18 cellular contexts compared by ENCODE assay signal in the genomic region with DNA sequence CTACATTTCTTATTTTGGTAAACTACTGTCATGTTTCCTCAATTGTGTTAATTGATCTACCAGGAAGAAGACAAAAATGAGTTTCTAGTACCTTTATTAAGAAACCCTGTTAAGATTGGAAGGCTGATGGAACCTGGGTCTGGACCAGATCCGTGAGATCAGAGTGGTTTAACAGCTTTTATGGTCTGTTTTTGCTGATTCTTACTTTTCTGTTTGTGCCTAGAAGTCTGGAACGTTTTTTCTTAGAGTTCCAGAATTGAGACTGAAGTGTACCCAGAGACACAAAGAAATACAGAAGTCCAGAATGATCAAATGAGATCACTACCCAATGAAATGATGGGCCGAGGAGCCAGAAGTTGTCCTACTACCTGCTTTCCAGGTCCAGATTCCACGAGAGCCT. TPM values are rescaled to one million over a fixed set of nuclear protein-coding genes. Genes with fewer than 3 reads are reported as not detected.
DNase-seq lines count a peak whose midpoint lies in the region; ATAC-seq and TF ChIP-seq lines count a peak whose summit lies in the region.
"Had no signal": no experiment of that assay in that cellular context is flagged by ENCODE, and none has a peak within 500 bp of the region (broad histone marks: within the 10 kb centered on the region; RNA-seq: fewer than 3 reads in every experiment).

No MANE protein-coding gene starts in this region.

- no peak overlapping the region for H2AFZ ChIP-seq in parathyroid adenoma
- no peak overlapping the region for H2AFZ ChIP-seq in mesenchymal stem cell (ENCODE audit: low read depth, low read length)

- H3K79me1 ChIP-seq in mesenchymal stem cell (replicated peaks; ENCODE audit: low read length, poor library complexity, severe bottlenecking) = peaks cover 7% of the 10 kb centered on the region

- POLR2A ChIA-PET in CD4-positive, alpha-beta T cell (lab: Charles Lee) = interaction anchor here (1.0 to 12.6 kb wide), 5 partner anchors 8 to 248 kb away, joined by 3 to 618 read pairs (median 7); a partner anchor contains a TSS

- peaks cover 63% of the 10 kb centered on the region for H3K4me1 Mint-ChIP-seq in activated T-cell treated with anti-CD3 and anti-CD28 coated beads, Interleukin-2, amount 50 U/mL, for 72 hours (ENCODE audit: low read depth)
- peaks cover 61% of the 10 kb centered on the region for H3K4me1 Mint-ChIP-seq in CD4-positive, alpha-beta T cell (ENCODE audit: low read depth)
- H3K4me1 Mint-ChIP-seq in activated T-helper 17 cell treated with anti-CD3 and anti-CD28 coated beads, Interleukin-2, amount 50 U/mL, for 72 hours = peaks cover 26% of the 10 kb centered on the region

- 74% methylated on average over 4 of the region's 4 CpGs for WGBS in mesenchymal stem cell

- no peak overlapping the region for H4K91ac ChIP-seq in mesenchymal stem cell (ENCODE audit: low read length)

- H3K9me3 ChIP-seq in CD4-positive, alpha-beta T cell (ENCODE audit: control insufficient read depth, low read length) = no peaks in the 10 kb centered on the region
- H3K9me3 ChIP-seq in parathyroid adenoma (ENCODE audit: control insufficient read depth, low read length) (no peaks in the 10 kb centered on the region), mesenchymal stem cell (ENCODE audit: control insufficient read depth, low read length) (no peaks in the 10 kb centered on the region)
- H3K9me3 ChIP-seq: MG63 had no signal

- peak overlapping the region in 1 of 2 donors; percentile 14 for H3K4me3 Mint-ChIP-seq in activated T-cell treated with anti-CD3 and anti-CD28 coated beads, Interleukin-2, amount 50 U/mL, for 72 hours
- peak overlapping the region; percentile 31 for H3K4me3 Mint-ChIP-seq in CD4-positive, alpha-beta T cell
- peak overlapping the region; percentile 25 for H3K4me3 Mint-ChIP-seq in activated T-helper 17 cell treated with anti-CD3 and anti-CD28 coated beads, Interleukin-2, amount 50 U/mL, for 72 hours
- H3K4me3 Mint-ChIP-seq: CD14-positive monocyte had no signal

- H3K27ac ChIP-seq in CD4-positive, alpha-beta T cell (ENCODE audit: low read depth, low read length) = no peak overlapping the region
- H3K27ac ChIP-seq in parathyroid adenoma (no peak overlapping the region), mesenchymal stem cell (ENCODE audit: low read length, poor library complexity, severe bottlenecking) (no peak overlapping the region)

- no peak overlapping the region for H2BK15ac ChIP-seq in mesenchymal stem cell (ENCODE audit: low read depth, poor library complexity, severe bottlenecking)

- no peaks in the 10 kb centered on the region for H3K9me3 Mint-ChIP-seq in activated T-cell treated with anti-CD3 and anti-CD28 coated beads, Interleukin-2, amount 50 U/mL, for 72 hours
- no peaks in the 10 kb centered on the region for H3K9me3 Mint-ChIP-seq in CD4-positive, alpha-beta T cell
- peaks cover 3% of the 10 kb centered on the region for H3K9me3 Mint-ChIP-seq in activated T-helper 17 cell treated with anti-CD3 and anti-CD28 coated beads, Interleukin-2, amount 50 U/mL, for 72 hours
- H3K9me3 Mint-ChIP-seq: CD14-positive monocyte had no signal

- no peaks in the 10 kb centered on the region for H3K27me3 ChIP-seq in CD4-positive, alpha-beta T cell (ENCODE audit: control insufficient read depth, insufficient read depth, low read length)
- H3K27me3 ChIP-seq in parathyroid adenoma (ENCODE audit: control insufficient read depth, insufficient read depth, low read length) (no peaks in the 10 kb centered on the region), mesenchymal stem cell (ENCODE audit: control insufficient read depth in 1 of 2, insufficient read depth in 1 of 2, low read length in 2 of 2) (no peaks in the 10 kb centered on the region)
- H3K27me3 ChIP-seq: MG63 had no signal

- no peaks in the 10 kb centered on the region for H3K27me3 Mint-ChIP-seq in activated T-cell treated with anti-CD3 and anti-CD28 coated beads, Interleukin-2, amount 50 U/mL, for 72 hours (ENCODE audit: low read depth)
- H3K27me3 Mint-ChIP-seq in CD4-positive, alpha-beta T cell = no peaks in the 10 kb centered on the region
- no peaks in the 10 kb centered on the region for H3K27me3 Mint-ChIP-seq in activated T-helper 17 cell treated with anti-CD3 and anti-CD28 coated beads, Interleukin-2, amount 50 U/mL, for 72 hours

- H3K36me3 Mint-ChIP-seq in activated T-cell treated with anti-CD3 and anti-CD28 coated beads, Interleukin-2, amount 50 U/mL, for 72 hours (ENCODE audit: insufficient read depth in 2 of 2) = peaks cover 3 to 5% of the 10 kb centered on the region in 2 donors
- H3K36me3 Mint-ChIP-seq in CD4-positive, alpha-beta T cell (ENCODE audit: low read depth) = peaks cover 11% of the 10 kb centered on the region
- H3K36me3 Mint-ChIP-seq in activated T-helper 17 cell treated with anti-CD3 and anti-CD28 coated beads, Interleukin-2, amount 50 U/mL, for 72 hours (ENCODE audit: low read depth) = peaks cover 11% of the 10 kb centered on the region

- H3K14ac ChIP-seq in mesenchymal stem cell (ENCODE audit: low read length in 2 of 2) = no peak overlapping the region

- H3K4me1 ChIP-seq in parathyroid adenoma = peaks cover 4% of the 10 kb centered on the region
- H3K4me1 ChIP-seq in mesenchymal stem cell (ENCODE audit: control insufficient read depth, insufficient read depth, low read depth, low read length) = peaks cover 3% of the 10 kb centered on the region

- H3K79me2 ChIP-seq in parathyroid adenoma = no peaks in the 10 kb centered on the region

- no peak overlapping the region for H2AK5ac ChIP-seq in mesenchymal stem cell (ENCODE audit: low read length, severe bottlenecking)

- peak overlapping the region; percentile 66 for H3K27ac Mint-ChIP-seq in activated T-cell treated with anti-CD3 and anti-CD28 coated beads, Interleukin-2, amount 50 U/mL, for 72 hours
- peak overlapping the region; percentile 90 for H3K27ac Mint-ChIP-seq in CD4-positive, alpha-beta T cell
- peak overlapping the region; percentile 58 for H3K27ac Mint-ChIP-seq in activated T-helper 17 cell treated with anti-CD3 and anti-CD28 coated beads, Interleukin-2, amount 50 U/mL, for 72 hours

- peak overlapping the region in 1 of 2 experiments; percentile 46 for H3K4ac ChIP-seq in mesenchymal stem cell (ENCODE audit: low read depth in 1 of 2, low read length in 2 of 2)

- H3K9ac ChIP-seq in parathyroid adenoma (no peak overlapping the region), mesenchymal stem cell (ENCODE audit: low read length) (no peak overlapping the region)

- TF ChIP-seq CTCF in CD4-positive, alpha-beta T cell (IDR thresholded peaks at IDR 0.05) = no peak
- TF ChIP-seq CTCF in parathyroid adenoma (IDR thresholded peaks at IDR 0.05) = no peak

- H2BK120ac ChIP-seq in mesenchymal stem cell (ENCODE audit: low read depth, low read length) = no peak overlapping the region

- no peak overlapping the region for H3K23ac ChIP-seq in mesenchymal stem cell (ENCODE audit: low read length in 2 of 2)

- H2BK12ac ChIP-seq in mesenchymal stem cell (ENCODE audit: low read length in 2 of 2) = no peak overlapping the region

- no peak overlapping the region for H3K18ac ChIP-seq in mesenchymal stem cell (ENCODE audit: low read depth in 1 of 2, low read length in 2 of 2)

- H3K36me3 ChIP-seq in parathyroid adenoma (ENCODE audit: control insufficient read depth, insufficient read depth, low read length) (no peaks in the 10 kb centered on the region), mesenchymal stem cell (ENCODE audit: control insufficient read depth in 1 of 2, insufficient read depth in 2 of 2, low read depth in 1 of 2, low read length in 2 of 2) (peaks cover 3 to 14% of the 10 kb centered on the region in 2 experiments)

- H3K4me3 ChIP-seq in parathyroid adenoma (ENCODE audit: low read depth, low read length) (no peak overlapping the region), mesenchymal stem cell (ENCODE audit: insufficient read depth in 1 of 2, low read depth in 1 of 2, low read length in 2 of 2) (no peak overlapping the region)
- H3K4me3 ChIP-seq: MG63 had no signal

- H4K8ac ChIP-seq in mesenchymal stem cell (ENCODE audit: low read length) = no peak overlapping the region

- intact Hi-C loops in CD4-positive, alpha-beta T cell (cut with DNase I, micrococcal nuclease) = no loop called here

- no peak for ATAC-seq in activated T-cell treated with anti-CD3 and anti-CD28 coated beads, Interleukin-2, amount 50 U/mL, for 72 hours (replicated peaks in 1 of 2)
- ATAC-seq in CD4-positive, alpha-beta T cell (ENCODE audit: poor library complexity) = no peak
- no peak for ATAC-seq in activated T-helper 17 cell treated with anti-CD3 and anti-CD28 coated beads, Interleukin-2, amount 50 U/mL, for 72 hours (replicated peaks)
- no peak for ATAC-seq in GM19455 (IDR thresholded peaks at IDR 0.05; ENCODE audit: unreplicated experiment)

- CTCF ChIA-PET in CD4-positive, alpha-beta T cell (lab: Charles Lee) = interaction anchor here (0.6 to 2.7 kb wide), 4 partner anchors 10 to 75 kb away, joined by 3 to 17 read pairs (median 4); a partner anchor contains a TSS

- H3K4me2 ChIP-seq in parathyroid adenoma (ENCODE audit: low read length) = peak overlapping the region; percentile 23
- no peak overlapping the region for H3K4me2 ChIP-seq in mesenchymal stem cell (ENCODE audit: low read length, poor library complexity, severe bottlenecking)

- H2BK5ac ChIP-seq in mesenchymal stem cell (ENCODE audit: low read depth, low read length, poor library complexity, severe bottlenecking) = no peak overlapping the region

- DNase-seq in activated T-cell treated with anti-CD3 and anti-CD28 coated beads, Interleukin-2, amount 50 U/mL, for 72 hours = no peak
- DNase-seq in activated T-cell treated with anti-CD3 and anti-CD28 coated beads, Interleukin-2, amount 50 U/mL, for 1 hour = no peak
- no peak for DNase-seq in CD4-positive, alpha-beta T cell
- no peak for DNase-seq in stimulated activated CD4-positive, alpha-beta T cell treated with anti-CD3 and anti-CD28 coated beads, Interleukin-2, amount 100 ng/mL, for 24 hours
- no peak for DNase-seq in mesenchymal stem cell
- DNase-seq: Calu3, DMS53, MG63, NCI-H1092, NCI-H2081 treated with DMSO at 0.1 percent for 48 hours, NCI-H510A, NCI-H774, RPMI8226 had no signal

RNA-seq across cellular contexts. Expression of a gene that starts 22.5 kb away (rescaled TPM):
- total RNA-seq in activated T-cell treated with anti-CD3 and anti-CD28 coated beads, Interleukin-2, amount 50 U/mL, for 72 hours = 100 to 1,000 TPM; 292 to 349 TPM
- 100 to 1,000 TPM; 375 to 379 TPM for total RNA-seq in CD4-positive, alpha-beta T cell
- 100 to 1,000 TPM; 243 to 264 TPM for total RNA-seq in activated T-helper 17 cell treated with anti-CD3 and anti-CD28 coated beads, Interleukin-2, amount 50 U/mL, for 72 hours
- polyA plus RNA-seq in mesenchymal stem cell (2013, experiment 1 of 2) = 316 TPM
- polyA plus RNA-seq in mesenchymal stem cell (2013, experiment 2 of 2) = 326 TPM

RNA-seq across cellular contexts. Expression of a gene that starts 28.6 kb away (rescaled TPM):
- total RNA-seq in activated T-cell treated with anti-CD3 and anti-CD28 coated beads, Interleukin-2, amount 50 U/mL, for 72 hours = not detected
- not detected for total RNA-seq in CD4-positive, alpha-beta T cell
- total RNA-seq in activated T-helper 17 cell treated with anti-CD3 and anti-CD28 coated beads, Interleukin-2, amount 50 U/mL, for 72 hours = not detected
- not detected for polyA plus RNA-seq in mesenchymal stem cell (2013, experiment 1 of 2)
- polyA plus RNA-seq in mesenchymal stem cell (2013, experiment 2 of 2) = not detected
- total RNA-seq: Calu3, H1 had no signal
- polyA plus RNA-seq: CD14-positive monocyte, H1 had no signal

RNA-seq across cellular contexts. Expression of a gene that starts 53.2 kb away (rescaled TPM):
- not detected for total RNA-seq in activated T-cell treated with anti-CD3 and anti-CD28 coated beads, Interleukin-2, amount 50 U/mL, for 72 hours
- total RNA-seq in CD4-positive, alpha-beta T cell = not detected
- total RNA-seq in activated T-helper 17 cell treated with anti-CD3 and anti-CD28 coated beads, Interleukin-2, amount 50 U/mL, for 72 hours = not detected
- not detected for polyA plus RNA-seq in mesenchymal stem cell (2013, experiment 1 of 2)
- polyA plus RNA-seq in mesenchymal stem cell (2013, experiment 2 of 2) = not detected
- total RNA-seq: Calu3, H1 had no signal
- polyA plus RNA-seq: CD14-positive monocyte, H1 had no signal
